ENCODE assay signal across 26 cellular contexts in genomic region chr2:65220432-65221131, GRCh38. TPM values are rescaled to one million over a fixed set of nuclear protein-coding genes. Genes with fewer than 3 reads are reported as not detected.
DNase-seq lines count a peak whose midpoint lies in the region; ATAC-seq, FAIRE-seq and TF ChIP-seq lines count a peak whose summit lies in the region.
"Had no signal": no experiment of that assay in that cellular context is flagged by ENCODE, and none has a peak within 500 bp of the region (broad histone marks: within the 10 kb centered on the region; RNA-seq: fewer than 3 reads in every experiment).

No MANE protein-coding gene starts in this region.

- no peak overlapping the region for H4K91ac ChIP-seq in IMR-90 (ENCODE audit: insufficient read depth, low read depth, low read length)

- DNase-seq in CD8-positive, alpha-beta memory T cell, result no peak
- peak; percentile 31 for DNase-seq in IMR-90
- DNase-seq in dedifferentiated amniotic fluid mesenchymal stem cell (ENCODE audit: extremely low spot score), result peak; percentile 36
- DNase-seq in iris pigment epithelial cell (ENCODE audit: low read depth), result peak; percentile 28
- DNase-seq in small intestine, result no peak
- DNase-seq in mucosa of descending colon, result no peak
- no peak for DNase-seq in germinal center (ENCODE audit: low spot score)
- DNase-seq: 8988T; CD4-positive, alpha-beta T cell; COR-L47; DMS53; GDM1; MM.1S; NCI-H2029; NCI-H446 treated with DMSO at 0.1 percent for 48 hours; NCI-H526; NCI-H82; SHP77 had no signal

- H3K4ac ChIP-seq in IMR-90 (ENCODE audit: low read depth, low read length), result no peak overlapping the region

- H3K9me3 Mint-ChIP-seq in CD8-positive, alpha-beta memory T cell, result no peaks in the 10 kb centered on the region
- H3K9me3 Mint-ChIP-seq: CD4-positive, alpha-beta T cell had no signal

- CTCF ChIA-PET in CD8-positive, alpha-beta memory T cell (lab: Charles Lee), result no interaction called here
- CTCF ChIA-PET in IMR-90 (lab: Yijun Ruan, JAX), result interaction anchor here (1.0 kb wide), 1 partner anchor 164 kb away, joined by 3 read pairs; the partner anchor contains the start of gene CEP68

- peak overlapping the region; percentile 43 for H3K27ac ChIP-seq in CD8-positive, alpha-beta memory T cell (ENCODE audit: low read depth, low read length)
- H3K27ac ChIP-seq in IMR-90 (ENCODE audit: insufficient read depth, low read length) (no peak overlapping the region), small intestine (ENCODE audit: low read depth in 1 of 2, low read length in 1 of 2) (no peak overlapping the region)
- H3K27ac ChIP-seq: BLaER1, KMS-11, RWPE1 had no signal

- no peak for TF ChIP-seq CTCF in IMR-90 (conservative IDR thresholded peaks at IDR 0.05; ENCODE audit: low read depth, low read length)
- no peak for TF ChIP-seq CTCF in mucosa of descending colon (IDR thresholded peaks at IDR 0.05)

- no peak overlapping the region for H2BK20ac ChIP-seq in IMR-90 (ENCODE audit: low read depth, low read length)

- H3K36me3 ChIP-seq in CD8-positive, alpha-beta memory T cell (ENCODE audit: insufficient read depth, low read length), result no peaks in the 10 kb centered on the region
- H3K36me3 ChIP-seq in IMR-90 (ENCODE audit: control insufficient read depth, insufficient read depth, low read length) (no peaks in the 10 kb centered on the region), small intestine (ENCODE audit: control insufficient read depth in 2 of 2, insufficient read depth in 2 of 2, low read length in 2 of 2) (no peaks in the 10 kb centered on the region), mucosa of descending colon (ENCODE audit: low read depth) (no peaks in the 10 kb centered on the region)

- no peak overlapping the region for H3K56ac ChIP-seq in IMR-90 (ENCODE audit: extremely low read depth, insufficient read depth, low read length)

- no peaks in the 10 kb centered on the region for H3K9me1 ChIP-seq in IMR-90 (ENCODE audit: insufficient read depth, low read length)

- no peaks in the 10 kb centered on the region for H3K4me1 ChIP-seq in CD8-positive, alpha-beta memory T cell (ENCODE audit: insufficient read depth, low read length)
- H3K4me1 ChIP-seq in IMR-90 (ENCODE audit: control insufficient read depth, insufficient read depth, low read length) (no peaks in the 10 kb centered on the region), small intestine (ENCODE audit: control insufficient read depth in 2 of 2, insufficient read depth in 1 of 2, low read depth in 1 of 2, low read length in 1 of 2) (no peaks in the 10 kb centered on the region), mucosa of descending colon (ENCODE audit: low read depth) (no peaks in the 10 kb centered on the region)
- H3K4me1 ChIP-seq: BLaER1 had no signal

- no TSS peak for BruUV-seq in IMR-90 (replicated peaks; lab: Mats Ljungman, UMichigan)

- in situ Hi-C loops in IMR-90 (cut with MboI; ENCODE audit: low sequenced_read_pairs), result no loop called here

- no peaks in the 10 kb centered on the region for H3K9me3 ChIP-seq in CD8-positive, alpha-beta memory T cell (ENCODE audit: low read length)
- H3K9me3 ChIP-seq in IMR-90 (ENCODE audit: control insufficient read depth, insufficient read depth, low read length), result no peaks in the 10 kb centered on the region
- H3K9me3 ChIP-seq in small intestine (ENCODE audit: control insufficient read depth, low read depth), result no peaks in the 10 kb centered on the region
- no peaks in the 10 kb centered on the region for H3K9me3 ChIP-seq in mucosa of descending colon
- H3K9me3 ChIP-seq: BLaER1 had no signal

- no peak overlapping the region for H2BK15ac ChIP-seq in IMR-90 (ENCODE audit: low read depth, low read length)

- peaks cover 2 to 6% (median 3%) of the 10 kb centered on the region in 3 donors for H3K36me3 Mint-ChIP-seq in CD8-positive, alpha-beta memory T cell

- no peak for TF ChIP-seq POLR2A in IMR-90 (IDR thresholded peaks at IDR 0.05; ENCODE audit: low read depth, low read length)

- no peak overlapping the region for H2AK9ac ChIP-seq in IMR-90 (replicated peaks; ENCODE audit: low read depth, low read length, poor library complexity)

- no peaks in the 10 kb centered on the region for H4K20me1 ChIP-seq in IMR-90 (ENCODE audit: insufficient read depth, low read length)
- H4K20me1 ChIP-seq: BLaER1 had no signal

- no peak overlapping the region for H3K18ac ChIP-seq in IMR-90 (ENCODE audit: low read depth, low read length)

- no peak overlapping the region for H3K9ac ChIP-seq in IMR-90 (ENCODE audit: low read depth, low read length)
- H3K9ac ChIP-seq: BLaER1, KMS-11 had no signal

- no peaks in the 10 kb centered on the region for H3K27me3 Mint-ChIP-seq in CD8-positive, alpha-beta memory T cell
- H3K27me3 Mint-ChIP-seq: CD4-positive, alpha-beta T cell had no signal

- H3K4me3 ChIP-seq in CD8-positive, alpha-beta memory T cell (ENCODE audit: low read length), result no peak overlapping the region
- no peak overlapping the region for H3K4me3 ChIP-seq in IMR-90 (ENCODE audit: insufficient read depth, low read depth, low read length)
- H3K4me3 ChIP-seq in small intestine (ENCODE audit: low read depth in 1 of 2, low read length in 2 of 2), result no peak overlapping the region
- H3K4me3 ChIP-seq in mucosa of descending colon, result no peak overlapping the region
- H3K4me3 ChIP-seq: BLaER1 had no signal

- no peak overlapping the region for H2BK5ac ChIP-seq in IMR-90 (ENCODE audit: low read depth, low read length, poor library complexity, severe bottlenecking)

- no peak for FAIRE-seq in small intestine (lab: Jason Lieb, UNC)
- FAIRE-seq: GM12892, GM19239, H54 had no signal

- POLR2A ChIA-PET in CD8-positive, alpha-beta memory T cell (lab: Charles Lee), result no interaction called here
- POLR2A ChIA-PET in IMR-90 (lab: Charles Lee; ENCODE audit: unreplicated experiment), result interaction anchor here (0.7 kb wide), 1 partner anchor 889 kb away, joined by 5 read pairs; no protein-coding TSS in a partner anchor

- H4K8ac ChIP-seq in IMR-90 (ENCODE audit: low read depth in 2 of 2, low read length in 2 of 2), result no peak overlapping the region

- no peak for ATAC-seq in IMR-90 (ENCODE audit: low read depth)
- ATAC-seq in HG03025 (IDR thresholded peaks at IDR 0.05; ENCODE audit: low FRiP score, unreplicated experiment), result no peak
- ATAC-seq in mucosa of descending colon, result no peak
- ATAC-seq: Panc1 had no signal

- H3K4me3 Mint-ChIP-seq in CD8-positive, alpha-beta memory T cell, result no peak overlapping the region
- H3K4me3 Mint-ChIP-seq: CD4-positive, alpha-beta T cell had no signal

- no peaks in the 10 kb centered on the region; a peak in 1 of 4 replicates for H3K79me1 ChIP-seq in IMR-90 (ENCODE audit: low read depth in 1 of 2, low read length in 2 of 2)

- no peak overlapping the region for H4K5ac ChIP-seq in IMR-90 (ENCODE audit: low read depth, low read length)

- dilution Hi-C loops in IMR-90 (cut with HindIII; ENCODE audit: low sequenced_read_pairs, unreplicated experiment), result no loop called here

- H2AFZ ChIP-seq in IMR-90 (replicated peaks; ENCODE audit: low read length, poor library complexity), result no peak overlapping the region

- TF ChIP-seq RAD21 in IMR-90 (IDR thresholded peaks at IDR 0.05; ENCODE audit: low read length), result no peak

- H3K14ac ChIP-seq in IMR-90 (replicated peaks; ENCODE audit: low read depth, low read length), result no peak overlapping the region

- no peak overlapping the region for H3K27ac Mint-ChIP-seq in CD8-positive, alpha-beta memory T cell
- H3K27ac Mint-ChIP-seq: CD4-positive, alpha-beta T cell had no signal

- no peaks in the 10 kb centered on the region for H3K27me3 ChIP-seq in CD8-positive, alpha-beta memory T cell (ENCODE audit: insufficient read depth, low read length, poor library complexity, severe bottlenecking)
- H3K27me3 ChIP-seq in IMR-90 (ENCODE audit: control insufficient read depth, insufficient read depth, low read length) (no peaks in the 10 kb centered on the region), small intestine (ENCODE audit: control insufficient read depth in 2 of 2, insufficient read depth in 2 of 2, low read length in 2 of 2) (no peaks in the 10 kb centered on the region)
- H3K27me3 ChIP-seq: BLaER1 had no signal

- no peaks in the 10 kb centered on the region for H3K4me1 Mint-ChIP-seq in CD8-positive, alpha-beta memory T cell

- intact Hi-C loops in IMR-90 (cut with micrococcal nuclease), result no loop called here
- intact Hi-C loops in mucosa of descending colon (cut with DNase I, micrococcal nuclease), result no loop called here

- H2BK120ac ChIP-seq in IMR-90 (ENCODE audit: low read depth, low read length), result no peak overlapping the region

- WGBS in IMR-90 (ENCODE audit: extremely low coverage in 2 of 2, insufficient read length in 1 of 2), 2 experiments, result no CpG with 5 or more reads among the region's 3 CpGs
- WGBS in small intestine, 3 donors, result 91 to 95% (median 92%) methylated on average over 3 of the region's 3 CpGs

- no peak overlapping the region for H3K23ac ChIP-seq in IMR-90 (ENCODE audit: low read depth, low read length)

- no peak overlapping the region for H3K4me2 ChIP-seq in IMR-90 (ENCODE audit: low read depth, low read length)
- H3K4me2 ChIP-seq: BLaER1, KMS-11 had no signal

- H2AK5ac ChIP-seq in IMR-90 (ENCODE audit: low read depth, low read length), result no peak overlapping the region

TF ChIP-seq in IMR-90, 13 proteins besides CTCF, POLR2A, EP300 and RAD21:
- TF ChIP-seq CEBPB (IDR thresholded peaks at IDR 0.05; ENCODE audit: low read depth, low read length), result peak; percentile 73
- no peak for TF ChIP-seq RCOR1 (IDR thresholded peaks at IDR 0.05; ENCODE audit: insufficient replicate concordance, low read length)

RNA-seq across cellular contexts. Expression of gene ACTR2, which starts 7.0 kb away (rescaled TPM):
- 100 to 1,000 TPM; 294 to 306 TPM for total RNA-seq in CD8-positive, alpha-beta memory T cell
- polyA plus RNA-seq in CD8-positive, alpha-beta memory T cell, result 299 TPM
- total RNA-seq in IMR-90 (2012; rRNA removed) (205 and 224 TPM in 2 replicates), mucosa of descending colon (100 to 1,000 TPM; 235 to 273 (median 268) TPM)
- polyA plus RNA-seq in IMR-90 (2012; rRNA removed) (98.9 and 141 TPM in 2 replicates), small intestine (100 to 1,000 TPM in 1 of 3 donors, 10 to 100 TPM in 2; 76.7 to 118 (median 85.0) TPM)
- polyA plus RNA-seq in IMR-90 (2012; cell fraction: cytosol; rRNA removed), result 20.1 and 34.5 TPM in 2 replicates
- 2.4 and 26.8 TPM in 2 replicates for polyA plus RNA-seq in IMR-90 (2012; cell fraction: nucleus; rRNA removed; ENCODE audit: low replicate concordance)

Comparison
In these comparisons a context has a peak if more than half of its experiments do, and no peak if none do; other contexts are left out.
1. DNase-seq: peak in IMR-90 (single experiment), dedifferentiated amniotic fluid mesenchymal stem cell (single experiment) and iris pigment epithelial cell (single experiment); none in CD8-positive, alpha-beta memory T cell (0 of 5), small intestine (single experiment), mucosa of descending colon (0 of 3) and germinal center (single experiment).